In genomic region chr2:27717070-27717453, GRCh38 we compare ENCODE assay signal across 8 cellular contexts. TPM values are rescaled to one million over a fixed set of nuclear protein-coding genes. Genes with fewer than 3 reads are reported as not detected.
A peak's percentile ranks its signal among the peaks of the same experiment; 100 is the strongest.
DNase-seq lines count a peak whose midpoint lies in the region; ATAC-seq and TF ChIP-seq lines count a peak whose summit lies in the region.

No MANE protein-coding gene starts in this region.

- peaks cover 32% of the 10 kb centered on the region for H3K79me2 ChIP-seq in PC-9 (ENCODE audit: low read depth)

- POLR2A ChIA-PET in PC-9 (lab: Charles Lee; ENCODE audit: unreplicated experiment): interaction anchor here (0.5 to 1.3 kb wide), 5 partner anchors 10 to 1838 kb away, joined by 5 to 18 read pairs (median 9); no protein-coding TSS in a partner anchor

- no peak overlapping the region for H2AFZ ChIP-seq in PC-9

- H3K9me2 ChIP-seq in PC-9 (ENCODE audit: insufficient read depth): no peaks in the 10 kb centered on the region; the same call in 1 of the 2 replicates

- peak overlapping the region; percentile 14 for H3K4me3 Mint-ChIP-seq in progenitor cell of endocrine pancreas (ENCODE audit: low read depth)

- peak overlapping the region; percentile 71 for H3K27ac ChIP-seq in PC-9
- H3K27ac ChIP-seq in epithelial cell of prostate: peak overlapping the region; percentile 25

- H3K4me3 ChIP-seq in PC-9: no peak overlapping the region; the same call in 1 of the 2 replicates

- peaks cover 16% of the 10 kb centered on the region for H3K4me1 ChIP-seq in ES-I3 (ENCODE audit: insufficient read depth, low read length)
- peaks cover 88% of the 10 kb centered on the region for H3K4me1 ChIP-seq in PC-9 (replicated peaks; ENCODE audit: insufficient read depth)

- peaks cover 4% of the 10 kb centered on the region for H3K4me1 Mint-ChIP-seq in progenitor cell of endocrine pancreas (ENCODE audit: low read depth)

- H3K36me3 ChIP-seq in ES-I3 (ENCODE audit: insufficient read depth, low read length) (no peaks in the 10 kb centered on the region), PC-9 (ENCODE audit: low read depth) (no peaks in the 10 kb centered on the region)

- DNase-seq in PC-9 (peak; percentile 76 to 81), epithelial cell of prostate (ENCODE audit: low read depth, low spot score) (peak; percentile 56), progenitor cell of endocrine pancreas (ENCODE audit: low spot score, unreplicated experiment) (no peak), NCI-H82 treated with DMSO at 0.1 percent for 48 hours (lab: John Stamatoyannopoulos, UW; ENCODE audit: unreplicated experiment) (no peak), NOMO-1 treated with dmso at 0.1 percent for 144 hours (lab: John Stamatoyannopoulos, UW; ENCODE audit: unreplicated experiment) (no peak)
- no peak for DNase-seq in stimulated activated naive CD4-positive, alpha-beta T cell (lab: John Stamatoyannopoulos, UW)

- no TSS peak for BruUV-seq in PC-9 (replicated peaks; lab: Mats Ljungman, UMichigan)

- TF ChIP-seq CTCF in PC-9 (conservative IDR thresholded peaks at IDR 0.05) (no peak), progenitor cell of endocrine pancreas (IDR thresholded peaks at IDR 0.05; ENCODE audit: unreplicated experiment) (no peak)

- CTCF ChIA-PET in PC-9 (lab: Charles Lee): interaction anchor here (0.6 kb wide), 1 partner anchor 91 kb away, joined by 4 read pairs; no protein-coding TSS in a partner anchor

- H4K20me1 ChIP-seq in PC-9 (ENCODE audit: insufficient read depth): no peaks in the 10 kb centered on the region

- peak overlapping the region; percentile 53 for H3K4me2 ChIP-seq in PC-9

- no peaks in the 10 kb centered on the region for H3K36me3 Mint-ChIP-seq in progenitor cell of endocrine pancreas (ENCODE audit: insufficient read depth)

- H3F3A ChIP-seq in PC-9 (ENCODE audit: insufficient read depth, low read depth): peaks cover 73% of the 10 kb centered on the region

- H3K9me3 Mint-ChIP-seq in progenitor cell of endocrine pancreas (ENCODE audit: low read depth): no peaks in the 10 kb centered on the region

- no peak overlapping the region for H3K27ac Mint-ChIP-seq in progenitor cell of endocrine pancreas

- intact Hi-C loops in PC-9 (cut with micrococcal nuclease; ENCODE audit: unreplicated experiment): loop anchor here (2.0 kb wide), 2 partner anchors 34 to 82 kb away; no protein-coding TSS in a partner anchor

- ATAC-seq in HG02840 (IDR thresholded peaks at IDR 0.05; ENCODE audit: low FRiP score, unreplicated experiment): no peak

- peak overlapping the region; percentile 53 for H3K9ac ChIP-seq in ES-I3 (ENCODE audit: low read depth, low read length)

- H3K27me3 ChIP-seq in PC-9 (ENCODE audit: insufficient read depth, low read depth): no peaks in the 10 kb centered on the region

- H3K27me3 Mint-ChIP-seq in progenitor cell of endocrine pancreas: peaks cover 37% of the 10 kb centered on the region

- H3K9me3 ChIP-seq in ES-I3 (ENCODE audit: control insufficient read depth, insufficient read depth, low read length) (no peaks in the 10 kb centered on the region), PC-9 (ENCODE audit: insufficient read depth, low read depth) (no peaks in the 10 kb centered on the region)

RNA-seq across cellular contexts. Expression of gene SLC4A1AP, which starts 53.4 kb away (rescaled TPM):
- 18.5 and 22.7 TPM in 2 replicates for total RNA-seq in PC-9 (2021)
- total RNA-seq in progenitor cell of endocrine pancreas: 19.5 and 22.1 TPM in 2 replicates

RNA-seq across cellular contexts. Expression of gene SUPT7L, which starts 53.6 kb away (rescaled TPM):
- total RNA-seq in PC-9 (2021): 29.3 and 33.0 TPM in 2 replicates
- total RNA-seq in progenitor cell of endocrine pancreas: 47.6 and 48.1 TPM in 2 replicates

RNA-seq across cellular contexts. Expression of gene MRPL33, which starts 54.5 kb away (rescaled TPM):
- 81.9 and 86.3 TPM in 2 replicates for total RNA-seq in PC-9 (2021)
- total RNA-seq in progenitor cell of endocrine pancreas: 59.7 and 63.3 TPM in 2 replicates

Comparison
In these comparisons a context has a peak if more than half of its experiments do, and no peak if none do; other contexts are left out.
1. DNase-seq: peak in PC-9 (2 of 2) and epithelial cell of prostate (single experiment); none in progenitor cell of endocrine pancreas (single experiment), NCI-H82 treated with DMSO at 0.1 percent for 48 hours (single experiment), NOMO-1 treated with dmso at 0.1 percent for 144 hours (single experiment) and stimulated activated naive CD4-positive, alpha-beta T cell (0 of 6).